Comparison of ENCODE assay signal across 34 cellular contexts in the genomic region with DNA sequence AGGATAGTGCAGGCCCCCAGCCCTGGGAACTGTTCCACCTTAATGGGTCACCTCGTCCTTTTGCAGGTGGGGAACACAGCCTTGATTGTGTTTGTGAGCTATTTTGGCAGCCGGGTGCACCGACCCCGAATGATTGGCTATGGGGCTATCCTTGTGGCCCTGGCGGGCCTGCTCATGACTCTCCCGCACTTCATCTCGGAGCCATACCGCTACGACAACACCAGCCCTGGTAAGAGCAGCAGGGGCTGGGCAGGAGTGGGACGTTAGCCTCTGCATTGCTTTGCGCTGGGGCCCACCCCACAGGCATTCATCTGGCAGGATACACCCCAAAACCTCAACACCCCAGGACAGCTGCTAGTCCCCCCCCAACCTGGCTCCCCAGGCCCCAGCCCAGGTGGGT. TPM values are rescaled to one million over a fixed set of nuclear protein-coding genes. Genes with fewer than 3 reads are reported as not detected.
"Had no signal": no experiment of that assay in that cellular context is flagged by ENCODE, and none has a peak within 500 bp of the region (broad histone marks: within the 10 kb centered on the region; RNA-seq: fewer than 3 reads in every experiment).

No MANE protein-coding gene starts in this region.

- H3K36me3 Mint-ChIP-seq: activated CD4-positive, alpha-beta memory T cell treated with anti-CD3 and anti-CD28 coated beads for 36 hours; activated naive CD4-positive, alpha-beta T cell treated with anti-CD3 and anti-CD28 coated beads, Interleukin-2, amount 10 ng/mL, durations not matched to agents 7 days and 5 days; activated naive CD4-positive, alpha-beta T cell treated with anti-CD3 and anti-CD28 coated beads, Interleukin-2, amount 50 U/mL, for 72 hours; activated naive CD8-positive, alpha-beta T cell treated with anti-CD3 and anti-CD28 coated beads, Interleukin-2, amount 10 ng/mL, durations not matched to agents 7 days and 5 days had no signal

- H3K36me3 ChIP-seq: brain microvascular endothelial cell, gastroesophageal sphincter had no signal

- H3K27me3 Mint-ChIP-seq: activated CD4-positive, alpha-beta memory T cell treated with anti-CD3 and anti-CD28 coated beads for 36 hours; activated CD4-positive, alpha-beta T cell treated with anti-CD3 and anti-CD28 coated beads for 36 hours had no signal

- ATAC-seq: activated CD4-positive, alpha-beta T cell treated with anti-CD3 and anti-CD28 coated beads for 36 hours; activated CD8-positive, alpha-beta memory T cell treated with anti-CD3 and anti-CD28 coated beads, Interleukin-2, amount 10 ng/mL, durations not matched to agents 7 days and 5 days; activated CD8-positive, alpha-beta T cell treated with anti-CD3 and anti-CD28 coated beads, Interleukin-2, amount 10 ng/mL, durations not matched to agents 7 days and 5 days; activated naive CD4-positive, alpha-beta T cell treated with anti-CD3 and anti-CD28 coated beads, Interleukin-2, amount 50 U/mL, for 72 hours; activated T-cell treated with anti-CD3 and anti-CD28 coated beads, Interleukin-2, amount 50 U/mL, for 72 hours; gastroesophageal sphincter; heart right ventricle had no signal

- H3K27me3 ChIP-seq: esophagus squamous epithelium, heart right ventricle had no signal

- H3K27ac ChIP-seq: brain microvascular endothelial cell, epithelial cell of prostate, esophagus squamous epithelium, gastroesophageal sphincter had no signal

- H3K9me3 Mint-ChIP-seq: activated CD4-positive, alpha-beta T cell treated with anti-CD3 and anti-CD28 coated beads, Interleukin-2, amount 10 ng/mL, durations not matched to agents 24 days and 14 days; activated naive CD4-positive, alpha-beta T cell treated with anti-CD3 and anti-CD28 coated beads, Interleukin-2, amount 10 ng/mL, durations not matched to agents 7 days and 5 days; activated T-cell treated with anti-CD3 and anti-CD28 coated beads, Interleukin-2, amount 50 U/mL, for 72 hours; central memory CD8-positive, alpha-beta T cell had no signal

- H3K27ac Mint-ChIP-seq: activated CD4-positive, alpha-beta memory T cell treated with anti-CD3 and anti-CD28 coated beads for 36 hours; activated CD4-positive, alpha-beta T cell treated with anti-CD3 and anti-CD28 coated beads for 36 hours; activated CD4-positive, alpha-beta T cell treated with anti-CD3 and anti-CD28 coated beads, Interleukin-2, amount 10 ng/mL, durations not matched to agents 24 days and 14 days; activated CD8-positive, alpha-beta memory T cell treated with anti-CD3 and anti-CD28 coated beads, Interleukin-2, amount 10 ng/mL, durations not matched to agents 7 days and 5 days; activated CD8-positive, alpha-beta T cell treated with anti-CD3 and anti-CD28 coated beads, Interleukin-2, amount 10 ng/mL, durations not matched to agents 7 days and 5 days; activated naive CD4-positive, alpha-beta T cell treated with anti-CD3 and anti-CD28 coated beads, Interleukin-2, amount 10 ng/mL, durations not matched to agents 7 days and 5 days; activated naive CD4-positive, alpha-beta T cell treated with anti-CD3 and anti-CD28 coated beads, Interleukin-2, amount 50 U/mL, for 72 hours; activated naive CD8-positive, alpha-beta T cell treated with anti-CD3 and anti-CD28 coated beads, Interleukin-2, amount 10 ng/mL, durations not matched to agents 7 days and 5 days; activated T-cell treated with anti-CD3 and anti-CD28 coated beads, Interleukin-2, amount 50 U/mL, for 72 hours had no signal

- H3K4me3 Mint-ChIP-seq: activated CD4-positive, alpha-beta memory T cell treated with anti-CD3 and anti-CD28 coated beads for 36 hours; activated CD4-positive, alpha-beta T cell treated with anti-CD3 and anti-CD28 coated beads for 36 hours; activated CD4-positive, alpha-beta T cell treated with anti-CD3 and anti-CD28 coated beads, Interleukin-2, amount 10 ng/mL, durations not matched to agents 24 days and 14 days; activated CD8-positive, alpha-beta memory T cell treated with anti-CD3 and anti-CD28 coated beads, Interleukin-2, amount 10 ng/mL, durations not matched to agents 7 days and 5 days; activated CD8-positive, alpha-beta T cell treated with anti-CD3 and anti-CD28 coated beads, Interleukin-2, amount 10 ng/mL, durations not matched to agents 7 days and 5 days; activated naive CD4-positive, alpha-beta T cell treated with anti-CD3 and anti-CD28 coated beads, Interleukin-2, amount 10 ng/mL, durations not matched to agents 7 days and 5 days; activated naive CD8-positive, alpha-beta T cell treated with anti-CD3 and anti-CD28 coated beads, Interleukin-2, amount 10 ng/mL, durations not matched to agents 7 days and 5 days; activated T-cell treated with anti-CD3 and anti-CD28 coated beads, Interleukin-2, amount 50 U/mL, for 72 hours; central memory CD8-positive, alpha-beta T cell had no signal

- FAIRE-seq: astrocyte, bronchial epithelial cell, colon, endometrium, endothelial cell of umbilical vein had no signal

- DNase-seq: activated CD4-positive, alpha-beta memory T cell treated with anti-CD3 and anti-CD28 coated beads for 36 hours; activated CD4-positive, alpha-beta T cell treated with anti-CD3 and anti-CD28 coated beads for 36 hours; activated CD4-positive, alpha-beta T cell treated with anti-CD3 and anti-CD28 coated beads, Interleukin-2, amount 10 ng/mL, durations not matched to agents 24 days and 14 days; activated CD4-positive, CD25-positive, alpha-beta regulatory T cell; activated CD4-positive, CD25-positive, alpha-beta regulatory T cell treated with anti-CD3 and anti-CD28 coated beads, Interleukin-2, amount 50 U/mL, for 72 hours; activated CD8-positive, alpha-beta memory T cell treated with anti-CD3 and anti-CD28 coated beads, Interleukin-2, amount 10 ng/mL, durations not matched to agents 7 days and 5 days; activated CD8-positive, alpha-beta memory T cell treated with anti-CD3 and anti-CD28 coated beads, Interleukin-2, amount 50 U/mL, for 4 hours; activated CD8-positive, alpha-beta T cell treated with anti-CD3 and anti-CD28 coated beads, Interleukin-2, amount 10 ng/mL, durations not matched to agents 7 days and 5 days; activated gamma-delta T cell; activated naive CD4-positive, alpha-beta T cell; activated naive CD4-positive, alpha-beta T cell treated with anti-CD3 and anti-CD28 coated beads, Interleukin-2, amount 10 ng/mL, durations not matched to agents 7 days and 5 days; activated naive CD8-positive, alpha-beta T cell treated with anti-CD3 and anti-CD28 coated beads, Interleukin-2, amount 10 ng/mL, durations not matched to agents 7 days and 5 days; activated T-cell treated with anti-CD3 and anti-CD28 coated beads, Interleukin-2, amount 50 U/mL, for 1 hour; activated T-cell treated with anti-CD3 and anti-CD28 coated beads, Interleukin-2, amount 50 U/mL, for 72 hours; anterior cingulate cortex; brain microvascular endothelial cell; cortex of kidney; effector CD8-positive, alpha-beta T cell; esophagus squamous epithelium; foreskin melanocyte; heart right ventricle; T-helper 2 cell had no signal

- H3K4me3 ChIP-seq: esophagus squamous epithelium, gastroesophageal sphincter, heart right ventricle had no signal

- H3K9me3 ChIP-seq: esophagus squamous epithelium, gastroesophageal sphincter had no signal

RNA-seq across cellular contexts. Expression of gene SLCO2B1, which starts 14.8 kb away (rescaled TPM):
- total RNA-seq: activated CD4-positive, alpha-beta memory T cell treated with anti-CD3 and anti-CD28 coated beads for 36 hours; activated CD4-positive, alpha-beta T cell treated with anti-CD3 and anti-CD28 coated beads for 36 hours; activated CD4-positive, alpha-beta T cell treated with anti-CD3 and anti-CD28 coated beads, Interleukin-2, amount 10 ng/mL, durations not matched to agents 24 days and 14 days; activated CD8-positive, alpha-beta memory T cell treated with anti-CD3 and anti-CD28 coated beads for 36 hours; activated CD8-positive, alpha-beta memory T cell treated with anti-CD3 and anti-CD28 coated beads, Interleukin-2, amount 10 ng/mL, durations not matched to agents 7 days and 5 days; activated CD8-positive, alpha-beta T cell treated with anti-CD3 and anti-CD28 coated beads, Interleukin-2, amount 10 ng/mL, durations not matched to agents 7 days and 5 days; activated naive CD4-positive, alpha-beta T cell treated with anti-CD3 and anti-CD28 coated beads, Interleukin-2, amount 50 U/mL, for 72 hours; activated T-cell treated with anti-CD3 and anti-CD28 coated beads, Interleukin-2, amount 50 U/mL, for 72 hours; bronchial epithelial cell; endothelial cell of umbilical vein; fibroblast of lung; fibroblast of villous mesenchyme had no signal
- polyA plus RNA-seq: fibroblast of lung had no signal
